ENCODE assay signal across 24 cellular contexts in genomic region chr15:89377042-89377841, GRCh38. TPM values are rescaled to one million over a fixed set of nuclear protein-coding genes. Genes with fewer than 3 reads are reported as not detected.
DNase-seq lines count a peak whose midpoint lies in the region; ATAC-seq and TF ChIP-seq lines count a peak whose summit lies in the region.
"Had no signal": no experiment of that assay in that cellular context is flagged by ENCODE, and none has a peak within 500 bp of the region (broad histone marks: within the 10 kb centered on the region; RNA-seq: fewer than 3 reads in every experiment).

No MANE protein-coding gene starts in this region.

- CTCF ChIA-PET in activated CD8-positive, alpha-beta memory T cell treated with anti-CD3 and anti-CD28 coated beads, Interleukin-2, amount 10 ng/mL, durations not matched to agents 7 days and 5 days (lab: Charles Lee), result interaction anchor here (1.4 to 8.7 kb wide), 5 partner anchors 10 to 53 kb away, joined by 4 to 85 read pairs (median 6); no protein-coding TSS in a partner anchor

- peak overlapping the region; percentile 59 for H3K4me3 Mint-ChIP-seq in activated CD8-positive, alpha-beta memory T cell treated with anti-CD3 and anti-CD28 coated beads, Interleukin-2, amount 10 ng/mL, durations not matched to agents 7 days and 5 days
- peak overlapping the region; percentile 5 to 46 (median 32) for H3K4me3 Mint-ChIP-seq in nephron
- H3K4me3 Mint-ChIP-seq: dendritic cell treated with granulocyte-macrophage colony-stimulating factor and Interleukin-4, amounts not matched to agents 40 ng/mL and 50 ng/mL, for 4 days had no signal

- TF ChIP-seq CTCF in dorsolateral prefrontal cortex (IDR thresholded peaks at IDR 0.05 in 54 of 56, conservative IDR thresholded peaks at IDR 0.05 in 2 of 56; ENCODE audit: low read depth in 1 of 56, partially characterized antibody in 56 of 56), result no peak
- no peak for TF ChIP-seq CTCF in nephron (IDR thresholded peaks at IDR 0.05; ENCODE audit: unreplicated experiment in 3 of 3)

- intact Hi-C loops in dorsolateral prefrontal cortex (cut with DNase I), result no loop called here

- H3K27me3 Mint-ChIP-seq in activated CD8-positive, alpha-beta memory T cell treated with anti-CD3 and anti-CD28 coated beads, Interleukin-2, amount 10 ng/mL, durations not matched to agents 7 days and 5 days, result peaks cover 91% of the 10 kb centered on the region
- H3K27me3 Mint-ChIP-seq in nephron (ENCODE audit: low read depth), result peaks cover 100% of the 10 kb centered on the region

- peaks cover 0 to 79% (median 24%) of the 10 kb centered on the region in 45 donors for H3K27me3 ChIP-seq in dorsolateral prefrontal cortex
- H3K27me3 ChIP-seq: SJCRH30 had no signal

- no peak for ATAC-seq in activated CD8-positive, alpha-beta memory T cell treated with anti-CD3 and anti-CD28 coated beads, Interleukin-2, amount 10 ng/mL, durations not matched to agents 7 days and 5 days
- no peak for ATAC-seq in GM18867 (IDR thresholded peaks at IDR 0.05; ENCODE audit: unreplicated experiment)
- ATAC-seq: A549 had no signal

- no peak overlapping the region for H3K27ac Mint-ChIP-seq in activated CD8-positive, alpha-beta memory T cell treated with anti-CD3 and anti-CD28 coated beads, Interleukin-2, amount 10 ng/mL, durations not matched to agents 7 days and 5 days
- H3K27ac Mint-ChIP-seq in nephron, result no peak overlapping the region
- H3K27ac Mint-ChIP-seq: activated T-cell treated with anti-CD3 and anti-CD28 coated beads, Interleukin-2, amount 50 U/mL, for 72 hours; dendritic cell treated with granulocyte-macrophage colony-stimulating factor and Interleukin-4, amounts not matched to agents 40 ng/mL and 50 ng/mL, for 4 days had no signal

- H3K36me3 Mint-ChIP-seq in activated CD8-positive, alpha-beta memory T cell treated with anti-CD3 and anti-CD28 coated beads, Interleukin-2, amount 10 ng/mL, durations not matched to agents 7 days and 5 days, result no peaks in the 10 kb centered on the region
- no peaks in the 10 kb centered on the region for H3K36me3 Mint-ChIP-seq in nephron (ENCODE audit: low read depth)

- no peak for DNase-seq in activated CD8-positive, alpha-beta memory T cell treated with anti-CD3 and anti-CD28 coated beads, Interleukin-2, amount 10 ng/mL, durations not matched to agents 7 days and 5 days
- no peak for DNase-seq in activated CD8-positive, alpha-beta memory T cell treated with anti-CD3 and anti-CD28 coated beads for 24 hours
- peak; percentile 31 for DNase-seq in NCI-H1048 (lab: John Stamatoyannopoulos, UW)
- DNase-seq in dorsolateral prefrontal cortex, result no peak
- no peak for DNase-seq in stimulated activated CD4-positive, alpha-beta T cell treated with anti-CD3 and anti-CD28 coated beads, Interleukin-2, amount 100 ng/mL, for 24 hours
- no peak for DNase-seq in cerebellar cortex (ENCODE audit: low spot score)
- DNase-seq: activated T-cell treated with anti-CD3 and anti-CD28 coated beads, Interleukin-2, amount 50 U/mL, for 72 hours; brain microvascular endothelial cell; heart left ventricle; KG1; NCI-H1694 treated with DMSO at 0.1 percent for 48 hours; Peyer's patch; SJCRH30; stimulated activated CD4-positive, alpha-beta T cell treated with anti-CD3 and anti-CD28 coated beads, Interleukin-12 subunit alpha, Interleukin-12 subunit beta, amount 100 ng/mL, for 4 hours; stimulated activated CD8-positive, alpha-beta memory T cell treated with anti-CD3 and anti-CD28 coated beads, Interleukin-4, amount 100 ng/mL, for 48 hours; uterus had no signal

- peak overlapping the region in 57 of 59 donors; percentile 3 to 92 (median 84) for H3K27ac ChIP-seq in dorsolateral prefrontal cortex
- H3K27ac ChIP-seq: A549, BLaER1, brain microvascular endothelial cell, heart left ventricle, right atrium auricular region, SJCRH30, suprapubic skin, uterus had no signal

- H3K9me3 Mint-ChIP-seq in activated CD8-positive, alpha-beta memory T cell treated with anti-CD3 and anti-CD28 coated beads, Interleukin-2, amount 10 ng/mL, durations not matched to agents 7 days and 5 days (ENCODE audit: low read depth), result no peaks in the 10 kb centered on the region
- no peaks in the 10 kb centered on the region for H3K9me3 Mint-ChIP-seq in nephron
- H3K9me3 Mint-ChIP-seq: activated T-cell treated with anti-CD3 and anti-CD28 coated beads, Interleukin-2, amount 50 U/mL, for 72 hours; dendritic cell treated with granulocyte-macrophage colony-stimulating factor and Interleukin-4, amounts not matched to agents 40 ng/mL and 50 ng/mL, for 4 days had no signal

- peak overlapping the region in 40 of 59 donors; percentile 2 to 63 (median 40) for H3K4me3 ChIP-seq in dorsolateral prefrontal cortex
- H3K4me3 ChIP-seq: A549, BLaER1, lung, SJCRH30 had no signal

- H3K4me1 Mint-ChIP-seq in activated CD8-positive, alpha-beta memory T cell treated with anti-CD3 and anti-CD28 coated beads, Interleukin-2, amount 10 ng/mL, durations not matched to agents 7 days and 5 days, result peaks cover 4% of the 10 kb centered on the region
- H3K4me1 Mint-ChIP-seq in nephron, result peaks cover 35% of the 10 kb centered on the region

RNA-seq across cellular contexts. Expression of gene POLG, which starts 42.6 kb away (rescaled TPM):
- total RNA-seq in activated CD8-positive, alpha-beta memory T cell treated with anti-CD3 and anti-CD28 coated beads, Interleukin-2, amount 10 ng/mL, durations not matched to agents 7 days and 5 days, result 100 to 1,000 TPM; 117 to 119 TPM
- total RNA-seq in dorsolateral prefrontal cortex, result 10 to 100 TPM; 42.1 to 75.8 (median 58.1) TPM
